In the genomic region with DNA sequence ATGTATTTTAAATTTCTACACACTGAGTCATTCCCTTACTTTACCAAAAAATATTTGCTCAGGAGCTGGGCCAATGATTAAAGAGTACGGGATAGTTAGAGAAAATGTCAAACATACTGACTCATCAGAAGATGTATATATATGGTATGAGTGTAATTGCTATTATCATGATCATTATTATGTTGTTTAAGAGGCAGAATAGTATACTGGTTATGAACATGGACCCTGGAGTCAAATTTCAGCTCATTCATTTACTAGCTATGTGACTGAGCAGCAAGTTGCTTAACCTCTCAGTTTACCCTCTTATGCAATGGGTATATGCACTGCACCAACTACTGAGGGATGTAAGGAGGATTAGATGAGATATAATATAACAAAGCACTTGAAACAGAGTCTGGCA, we compare ENCODE assay signal across 15 cellular contexts. TPM values are rescaled to one million over a fixed set of nuclear protein-coding genes. Genes with fewer than 3 reads are reported as not detected.
DNase-seq lines count a peak whose midpoint lies in the region; ATAC-seq, FAIRE-seq and TF ChIP-seq lines count a peak whose summit lies in the region.
"Had no signal": no experiment of that assay in that cellular context is flagged by ENCODE, and none has a peak within 500 bp of the region (broad histone marks: within the 10 kb centered on the region; RNA-seq: fewer than 3 reads in every experiment).

No MANE protein-coding gene starts in this region.

- H3K9me3 ChIP-seq in AG04450 (ENCODE audit: control insufficient read depth, insufficient read depth, low read length) = no peaks in the 10 kb centered on the region
- H3K9me3 ChIP-seq in astrocyte (ENCODE audit: insufficient read depth, low read depth, low read length) = no peaks in the 10 kb centered on the region
- H3K9me3 ChIP-seq in aorta (ENCODE audit: control insufficient read depth, low read length) = no peaks in the 10 kb centered on the region
- H3K9me3 ChIP-seq: BLaER1 had no signal

- no peak overlapping the region for H3K4me3 ChIP-seq in AG04450 (ENCODE audit: low read depth, low read length)
- H3K4me3 ChIP-seq in astrocyte (ENCODE audit: insufficient read depth, low read depth, low read length) = no peak overlapping the region
- no peak overlapping the region for H3K4me3 ChIP-seq in aorta (ENCODE audit: low read length in 2 of 2)
- H3K4me3 ChIP-seq: BLaER1 had no signal

- no peaks in the 10 kb centered on the region for H3K27me3 Mint-ChIP-seq in astrocyte (ENCODE audit: low read depth, unreplicated experiment)
- H3K27me3 Mint-ChIP-seq: activated CD4-positive, alpha-beta T cell treated with anti-CD3 and anti-CD28 coated beads for 36 hours; activated T-helper 17 cell treated with anti-CD3 and anti-CD28 coated beads, Interleukin-2, amount 50 U/mL, for 72 hours had no signal

- H3K27ac ChIP-seq in AG04450 (ENCODE audit: low read depth, low read length) = no peak overlapping the region
- no peak overlapping the region for H3K27ac ChIP-seq in astrocyte (ENCODE audit: low read depth, low read length)
- H3K27ac ChIP-seq in aorta (ENCODE audit: low read depth in 1 of 2, low read length in 2 of 2) = no peak overlapping the region
- H3K27ac ChIP-seq: BLaER1 had no signal

- POLR2A ChIA-PET in AG04450 (lab: Yijun Ruan, JAX) = interaction anchor here (0.8 to 1.2 kb wide), 3 partner anchors 9 to 243 kb away, joined by 3 read pairs; no protein-coding TSS in a partner anchor

- intact Hi-C loops in aorta (cut with DNase I) = no loop called here

- no peaks in the 10 kb centered on the region for H3K79me2 ChIP-seq in astrocyte (ENCODE audit: insufficient read depth, low read length)

- DNase-seq in AG04450 (ENCODE audit: low read depth, low spot score) (peak; percentile 88), HPDE6-E6E7 (ENCODE audit: extremely low spot score) (peak; percentile 6), astrocyte (ENCODE audit: low read depth) (peak; percentile 96), hepatic stellate cell (ENCODE audit: low spot score) (peak; percentile 50), aorta (no peak), activated T-cell treated with anti-CD3 and anti-CD28 coated beads for 4 hours (no peak), SK-N-DZ (ENCODE audit: low spot score) (no peak), NCI-H1417 (lab: John Stamatoyannopoulos, UW) (no peak)
- DNase-seq: activated CD4-positive, alpha-beta T cell treated with anti-CD3 and anti-CD28 coated beads for 36 hours; central memory CD4-positive, alpha-beta T cell; NCI-H2029 had no signal

- no peaks in the 10 kb centered on the region for H3K9me3 Mint-ChIP-seq in astrocyte (ENCODE audit: unreplicated experiment)

- ATAC-seq in aorta (ENCODE audit: low FRiP score) = no peak
- ATAC-seq: activated CD4-positive, alpha-beta T cell treated with anti-CD3 and anti-CD28 coated beads for 36 hours; activated T-helper 17 cell treated with anti-CD3 and anti-CD28 coated beads, Interleukin-2, amount 50 U/mL, for 72 hours had no signal

- peaks cover 17% of the 10 kb centered on the region for H3K4me1 ChIP-seq in astrocyte (ENCODE audit: insufficient read depth, low read length)
- H3K4me1 ChIP-seq in aorta (ENCODE audit: control insufficient read depth in 1 of 2, insufficient read depth in 2 of 2, low read length in 2 of 2) = no peaks in the 10 kb centered on the region
- H3K4me1 ChIP-seq: BLaER1 had no signal

- no peak overlapping the region for H3K4me3 Mint-ChIP-seq in astrocyte (ENCODE audit: unreplicated experiment)
- H3K4me3 Mint-ChIP-seq: activated CD4-positive, alpha-beta T cell treated with anti-CD3 and anti-CD28 coated beads for 36 hours; activated T-helper 17 cell treated with anti-CD3 and anti-CD28 coated beads, Interleukin-2, amount 50 U/mL, for 72 hours had no signal

- FAIRE-seq in astrocyte (lab: Jason Lieb, UNC) = no peak

- H3K36me3 Mint-ChIP-seq in astrocyte (ENCODE audit: low read depth, unreplicated experiment) = no peaks in the 10 kb centered on the region

- no peak for TF ChIP-seq CTCF in AG04450 (IDR thresholded peaks at IDR 0.05; ENCODE audit: low read depth, low read length)
- no peak for TF ChIP-seq CTCF in astrocyte (IDR thresholded peaks at IDR 0.05; ENCODE audit: insufficient read depth, low read depth, low read length)

- no peak overlapping the region for H3K4me2 ChIP-seq in astrocyte (ENCODE audit: low read length)
- H3K4me2 ChIP-seq: BLaER1 had no signal

- CTCF ChIA-PET in AG04450 (lab: Charles Lee) = interaction anchor here (1.1 to 2.1 kb wide), 3 partner anchors 36 to 243 kb away, joined by 5 to 9 read pairs (median 5); no protein-coding TSS in a partner anchor

- H3K4me1 Mint-ChIP-seq in astrocyte (ENCODE audit: low read depth, unreplicated experiment) = peaks cover 26% of the 10 kb centered on the region
- H3K4me1 Mint-ChIP-seq: activated CD4-positive, alpha-beta T cell treated with anti-CD3 and anti-CD28 coated beads for 36 hours; activated T-helper 17 cell treated with anti-CD3 and anti-CD28 coated beads, Interleukin-2, amount 50 U/mL, for 72 hours had no signal

- H3K27ac Mint-ChIP-seq in astrocyte (ENCODE audit: unreplicated experiment) = no peak overlapping the region
- H3K27ac Mint-ChIP-seq: activated CD4-positive, alpha-beta T cell treated with anti-CD3 and anti-CD28 coated beads for 36 hours; activated T-helper 17 cell treated with anti-CD3 and anti-CD28 coated beads, Interleukin-2, amount 50 U/mL, for 72 hours had no signal

- H3K9ac ChIP-seq in astrocyte (ENCODE audit: low read length) = no peak overlapping the region
- H3K9ac ChIP-seq: BLaER1 had no signal

- no peaks in the 10 kb centered on the region for H4K20me1 ChIP-seq in astrocyte (ENCODE audit: insufficient read depth, low read length)
- H4K20me1 ChIP-seq: BLaER1 had no signal

- no peaks in the 10 kb centered on the region for H3K27me3 ChIP-seq in AG04450 (ENCODE audit: control insufficient read depth, insufficient read depth, low read length)
- no peaks in the 10 kb centered on the region for H3K27me3 ChIP-seq in astrocyte (ENCODE audit: insufficient read depth, low read length)
- H3K27me3 ChIP-seq in aorta (ENCODE audit: control insufficient read depth in 1 of 2, insufficient read depth in 2 of 2, low read length in 1 of 2) = peaks cover 0 to 2% of the 10 kb centered on the region in 2 donors
- H3K27me3 ChIP-seq: BLaER1 had no signal

- H3K36me3 ChIP-seq in astrocyte (ENCODE audit: insufficient read depth, low read length) (no peaks in the 10 kb centered on the region), aorta (ENCODE audit: control insufficient read depth in 1 of 2, insufficient read depth in 2 of 2, low read length in 1 of 2) (no peaks in the 10 kb centered on the region)
- H3K36me3 ChIP-seq: BLaER1 had no signal

- 5 to 12% methylated on average over 1 of the region's 1 CpG for WGBS in aorta, 2 donors

- H2AFZ ChIP-seq in astrocyte (ENCODE audit: low read depth, low read length) = no peak overlapping the region

RNA-seq across cellular contexts. Expression of a gene that starts 41.2 kb away (rescaled TPM):
- polyA plus RNA-seq in AG04450 (2011; rRNA removed) = 0.01 TPM in 2 replicates
- under 0.01 and 0.09 TPM in 2 replicates for polyA minus RNA-seq in AG04450 (2011; rRNA and poly(A)+ RNA removed)
- total RNA-seq in astrocyte = 0.02 TPM in 2 replicates
- not detected for total RNA-seq in aorta
- polyA plus RNA-seq in aorta = under 1 TPM in 1 of 2 donors, not detected in 1; 0.13 TPM
- polyA plus RNA-seq in SK-N-DZ (2014; cell fraction: cytosol; rRNA removed) = not detected in 2 replicates
- polyA plus RNA-seq in SK-N-DZ (2014; cell fraction: nucleus; rRNA removed) = not detected in 2 replicates
- total RNA-seq: activated CD4-positive, alpha-beta T cell treated with anti-CD3 and anti-CD28 coated beads for 36 hours; activated T-helper 17 cell treated with anti-CD3 and anti-CD28 coated beads, Interleukin-2, amount 50 U/mL, for 72 hours; T-helper 1 cell treated with Interleukin-12 subunit alpha and Interleukin-12 subunit beta and Interleukin-4 antibody, amounts not matched to agents 30 ng/mL and 1 ng/mL, for 36 hours had no signal
- polyA plus RNA-seq: urinary bladder had no signal

Comparison
In these comparisons a context has a peak if more than half of its experiments do, and no peak if none do; other contexts are left out.
1. DNase-seq: peak in AG04450 (single experiment), HPDE6-E6E7 (single experiment), astrocyte (single experiment) and hepatic stellate cell (single experiment); none in aorta (0 of 2), activated T-cell treated with anti-CD3 and anti-CD28 coated beads for 4 hours (single experiment), SK-N-DZ (single experiment) and NCI-H1417 (0 of 3).